ENCODE assay signal across 32 cellular contexts in the genomic region with DNA sequence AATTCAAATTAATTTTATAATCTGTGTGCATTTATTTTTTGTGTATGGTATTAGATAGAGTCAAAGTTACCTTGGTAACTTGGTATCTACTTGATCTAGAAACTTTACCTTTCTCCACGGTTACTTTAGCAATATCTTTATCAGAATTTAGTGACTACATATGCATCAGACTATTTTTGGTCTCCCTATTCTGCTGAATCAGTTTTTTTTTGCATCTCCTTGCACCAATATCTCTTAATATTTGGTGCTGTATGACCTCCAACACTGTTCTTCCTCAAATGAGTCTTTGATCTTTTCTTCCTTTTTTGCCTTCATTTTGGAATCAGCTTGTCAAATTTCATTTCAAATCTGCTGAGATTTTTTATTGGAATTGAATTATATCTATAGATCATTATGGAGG.
DNase-seq lines count a peak whose midpoint lies in the region; ATAC-seq, FAIRE-seq and TF ChIP-seq lines count a peak whose summit lies in the region.
"Had no signal": no experiment of that assay in that cellular context is flagged by ENCODE, and none has a peak within 500 bp of the region (broad histone marks: within the 10 kb centered on the region; RNA-seq: fewer than 3 reads in every experiment).

No MANE protein-coding gene starts in this region.

- no peak overlapping the region for H4K5ac ChIP-seq in IMR-90 (ENCODE audit: low read depth, low read length)

- intact Hi-C loops in HepG2 (cut with micrococcal nuclease; ENCODE audit: unreplicated experiment), result no loop called here
- intact Hi-C loops in right lobe of liver (cut with DNase I), result no loop called here
- intact Hi-C loops in IMR-90 (cut with micrococcal nuclease), result no loop called here

- H3K9me3 ChIP-seq in HepG2 (ENCODE audit: low read length) (peaks cover 93% of the 10 kb centered on the region), right lobe of liver (no peaks in the 10 kb centered on the region), A549 (no peaks in the 10 kb centered on the region; the same call in 2 of the 3 replicates), IMR-90 (ENCODE audit: control insufficient read depth, insufficient read depth, low read length) (peaks cover 3% of the 10 kb centered on the region)
- H3K9me3 ChIP-seq: BE2C; BLaER1; BLaER1 treated with 17β-estradiol and CSF1 and Interleukin-3, amounts not matched to agents 10 nM and 100 nM; Caco-2 had no signal

- H2BK120ac ChIP-seq in IMR-90 (ENCODE audit: low read depth, low read length), result no peak overlapping the region

- H2BK15ac ChIP-seq in IMR-90 (ENCODE audit: low read depth, low read length), result no peak overlapping the region

- H3K18ac ChIP-seq in IMR-90 (ENCODE audit: low read depth, low read length), result no peak overlapping the region

- H3K14ac ChIP-seq in IMR-90 (replicated peaks; ENCODE audit: low read depth, low read length), result no peak overlapping the region

- H3K79me2 ChIP-seq in HepG2 (ENCODE audit: insufficient read depth, low read length), result no peaks in the 10 kb centered on the region

- no peak for FAIRE-seq in HepG2 (lab: Jason Lieb, UNC)
- no peak for FAIRE-seq in A549 (lab: Jason Lieb, UNC)
- FAIRE-seq: A204.1, D721Med had no signal

- POLR2A ChIA-PET in HepG2 (lab: Yijun Ruan, JAX) (no interaction called here), A549 (lab: Yijun Ruan, JAX) (no interaction called here), IMR-90 (lab: Charles Lee; ENCODE audit: unreplicated experiment) (no interaction called here)

- no peak for ATAC-seq in HepG2
- ATAC-seq in right lobe of liver, result no peak
- no peak for ATAC-seq in A549
- no peak for ATAC-seq in IMR-90 (ENCODE audit: low read depth)
- ATAC-seq: CD8-positive, alpha-beta T cell had no signal

- H2AK5ac ChIP-seq in IMR-90 (ENCODE audit: low read depth, low read length), result no peak overlapping the region

- H3K4ac ChIP-seq in IMR-90 (ENCODE audit: low read depth, low read length), result no peak overlapping the region

- H3K79me1 ChIP-seq in IMR-90 (ENCODE audit: low read depth in 1 of 2, low read length in 2 of 2), result no peaks in the 10 kb centered on the region

- H3K27ac ChIP-seq in HepG2 (ENCODE audit: extremely low read length, insufficient read depth, low read length), result no peak overlapping the region
- no peak overlapping the region for H3K27ac ChIP-seq in right lobe of liver
- no peak overlapping the region for H3K27ac ChIP-seq in A549
- H3K27ac ChIP-seq in IMR-90 (ENCODE audit: insufficient read depth, low read length), result no peak overlapping the region
- H3K27ac ChIP-seq: 22Rv1; BLaER1; BLaER1 treated with 17β-estradiol and CSF1 and Interleukin-3, amounts not matched to agents 10 nM and 100 nM; C4-2B had no signal

- H3K56ac ChIP-seq in IMR-90 (ENCODE audit: extremely low read depth, insufficient read depth, low read length), result no peak overlapping the region

- in situ Hi-C loops in HepG2 (cut with HindIII; ENCODE audit: extremely low pct_ligation_motif_present, low pct_unique_long_range_greater_than_20kb) (no loop called here), IMR-90 (cut with MboI; ENCODE audit: low sequenced_read_pairs) (no loop called here)

- H2BK20ac ChIP-seq in IMR-90 (ENCODE audit: low read depth, low read length), result no peak overlapping the region

- BruUV-seq in HepG2 (replicated peaks; lab: Mats Ljungman, UMichigan) (no TSS peak), IMR-90 (replicated peaks; lab: Mats Ljungman, UMichigan) (no TSS peak)

- H3K4me3 ChIP-seq in HepG2 (replicated peaks in 1 of 3; ENCODE audit: insufficient read depth in 1 of 3, low read depth in 2 of 3, low read length in 3 of 3) (no peak overlapping the region), right lobe of liver (no peak overlapping the region), A549 (no peak overlapping the region), IMR-90 (ENCODE audit: insufficient read depth, low read depth, low read length) (no peak overlapping the region)
- H3K4me3 ChIP-seq: BLaER1; BLaER1 treated with 17β-estradiol and CSF1 and Interleukin-3, amounts not matched to agents 10 nM and 100 nM had no signal

- H3K23ac ChIP-seq in IMR-90 (ENCODE audit: low read depth, low read length), result no peak overlapping the region

- H3K4me2 ChIP-seq in HepG2 (ENCODE audit: low read depth, low read length) (no peak overlapping the region), A549 (no peak overlapping the region), IMR-90 (ENCODE audit: low read depth, low read length) (no peak overlapping the region)
- H3K4me2 ChIP-seq: BLaER1; BLaER1 treated with 17β-estradiol and CSF1 and Interleukin-3, amounts not matched to agents 10 nM and 100 nM had no signal

- no peak overlapping the region for H2AFZ ChIP-seq in HepG2 (ENCODE audit: low read length)
- no peak overlapping the region for H2AFZ ChIP-seq in IMR-90 (replicated peaks; ENCODE audit: low read length, poor library complexity)

- dilution Hi-C loops in IMR-90 (cut with HindIII; ENCODE audit: low sequenced_read_pairs, unreplicated experiment), result no loop called here

- H2AK9ac ChIP-seq in IMR-90 (replicated peaks; ENCODE audit: low read depth, low read length, poor library complexity), result no peak overlapping the region

- no peak for DNase-seq in HepG2 (ENCODE audit: low spot score)
- DNase-seq in right lobe of liver, result no peak
- no peak for DNase-seq in A549 (ENCODE audit: low read depth in 1 of 2, low spot score in 1 of 2)
- DNase-seq in IMR-90, result no peak
- no peak for DNase-seq in erythroblast (lab: John Stamatoyannopoulos, UW)
- DNase-seq in central memory CD4-positive, alpha-beta T cell, result no peak
- DNase-seq: 8988T; ACHN; AML-193; BE2C; C1 segment of cervical spinal cord; Caco-2; Calu3; CD4-positive, alpha-beta memory T cell; CD4-positive, alpha-beta T cell; CD4-positive, CD25-positive, alpha-beta regulatory T cell; CD8-positive, alpha-beta memory T cell; CD8-positive, alpha-beta T cell; COR-L47; DMS 273 treated with DMSO at 0.1 percent for 48 hours; DMS153; DMS53; DMS79; DMS79 treated with DMSO at 0.1 percent for 48 hours; DND-41; EL had no signal

- H3K9ac ChIP-seq in HepG2 (ENCODE audit: insufficient read depth, low read depth, low read length), result no peak overlapping the region
- H3K9ac ChIP-seq in IMR-90 (ENCODE audit: low read depth, low read length), result no peak overlapping the region
- H3K9ac ChIP-seq: BLaER1; BLaER1 treated with 17β-estradiol and CSF1 and Interleukin-3, amounts not matched to agents 10 nM and 100 nM had no signal

- H3K27me3 ChIP-seq in HepG2 (ENCODE audit: control insufficient read depth in 1 of 2, insufficient read depth in 2 of 2, low read length in 2 of 2), result no peaks in the 10 kb centered on the region
- no peaks in the 10 kb centered on the region for H3K27me3 ChIP-seq in right lobe of liver
- no peaks in the 10 kb centered on the region for H3K27me3 ChIP-seq in IMR-90 (ENCODE audit: control insufficient read depth, insufficient read depth, low read length)
- H3K27me3 ChIP-seq: BE2C; BLaER1; BLaER1 treated with 17β-estradiol and CSF1 and Interleukin-3, amounts not matched to agents 10 nM and 100 nM had no signal

- TF ChIP-seq POLR2A in HepG2 (IDR thresholded peaks at IDR 0.05; ENCODE audit: insufficient read depth in 1 of 2, low read depth in 2 of 2, low read length in 2 of 2) (no peak), right lobe of liver (IDR thresholded peaks at IDR 0.05) (no peak), A549 (IDR thresholded peaks at IDR 0.05; ENCODE audit: low read length) (no peak), IMR-90 (IDR thresholded peaks at IDR 0.05; ENCODE audit: low read depth, low read length) (no peak), erythroblast (IDR thresholded peaks at IDR 0.05; ENCODE audit: low read length) (no peak)

- 1% methylated on average over 1 of the region's 1 CpG for WGBS in HepG2 (ENCODE audit: low lambda C conversion rate)
- 26% methylated on average over 1 of the region's 1 CpG for WGBS in right lobe of liver (ENCODE audit: insufficient coverage, low coverage, low lambda C conversion rate, missing lambda C conversion rate)
- WGBS in A549 (ENCODE audit: missing lambda C conversion rate), result 3% methylated on average over 1 of the region's 1 CpG
- WGBS in IMR-90 (ENCODE audit: extremely low coverage in 2 of 2, insufficient read length in 1 of 2), 2 experiments, result no CpG with 5 or more reads among the region's 1 CpG

- TF ChIP-seq RAD21 in HepG2 (CRISPR knock-in tag; IDR thresholded peaks at IDR 0.05) (no peak), A549 (conservative IDR thresholded peaks at IDR 0.05 in 1 of 2, IDR thresholded peaks at IDR 0.05 in 1 of 2) (no peak), IMR-90 (IDR thresholded peaks at IDR 0.05; ENCODE audit: low read length) (no peak)

- H3K4me1 ChIP-seq in HepG2 (ENCODE audit: insufficient read depth, low read length), result no peaks in the 10 kb centered on the region
- no peaks in the 10 kb centered on the region for H3K4me1 ChIP-seq in right lobe of liver
- no peaks in the 10 kb centered on the region for H3K4me1 ChIP-seq in A549
- no peaks in the 10 kb centered on the region for H3K4me1 ChIP-seq in IMR-90 (ENCODE audit: control insufficient read depth, insufficient read depth, low read length)
- H3K4me1 ChIP-seq: BE2C; BLaER1; BLaER1 treated with 17β-estradiol and CSF1 and Interleukin-3, amounts not matched to agents 10 nM and 100 nM; Caco-2 had no signal

- H3K36me3 ChIP-seq in HepG2 (replicated peaks in 1 of 2; ENCODE audit: control insufficient read depth in 1 of 2, insufficient read depth in 2 of 2, low read length in 2 of 2) (no peaks in the 10 kb centered on the region), right lobe of liver (no peaks in the 10 kb centered on the region), IMR-90 (ENCODE audit: control insufficient read depth, insufficient read depth, low read length) (no peaks in the 10 kb centered on the region)
- H3K36me3 ChIP-seq: BE2C; BLaER1; BLaER1 treated with 17β-estradiol and CSF1 and Interleukin-3, amounts not matched to agents 10 nM and 100 nM had no signal

- CTCF ChIA-PET in HepG2 (lab: Yijun Ruan, JAX; ENCODE audit: low intra/inter-chr PET ratio, low total read pairs), result no interaction called here
- CTCF ChIA-PET in A549 (lab: Yijun Ruan, JAX), result no interaction called here
- CTCF ChIA-PET in IMR-90 (lab: Yijun Ruan, JAX), result no interaction called here

- no peak for TF ChIP-seq CTCF in HepG2 (CRISPR knock-in tag; IDR thresholded peaks at IDR 0.05)
- no peak for TF ChIP-seq CTCF in right lobe of liver (IDR thresholded peaks at IDR 0.05)
- TF ChIP-seq CTCF in A549 (IDR thresholded peaks at IDR 0.05), result no peak
- no peak for TF ChIP-seq CTCF in IMR-90 (conservative IDR thresholded peaks at IDR 0.05; ENCODE audit: low read depth, low read length)

- TF ChIP-seq EP300 in HepG2 (IDR thresholded peaks at IDR 0.05; ENCODE audit: low read depth in 2 of 2, low read length in 2 of 2) (no peak), HepG2 (CRISPR knock-in tag; IDR thresholded peaks at IDR 0.05; ENCODE audit: borderline replicate concordance) (no peak), A549 (IDR thresholded peaks at IDR 0.05) (no peak)

- no peaks in the 10 kb centered on the region for H4K20me1 ChIP-seq in HepG2 (ENCODE audit: insufficient read depth, low read length)
- no peaks in the 10 kb centered on the region for H4K20me1 ChIP-seq in IMR-90 (ENCODE audit: insufficient read depth, low read length)
- H4K20me1 ChIP-seq: BLaER1; BLaER1 treated with 17β-estradiol and CSF1 and Interleukin-3, amounts not matched to agents 10 nM and 100 nM had no signal

- H3K9me1 ChIP-seq in IMR-90 (ENCODE audit: insufficient read depth, low read length), result no peaks in the 10 kb centered on the region

- no peak overlapping the region for H4K8ac ChIP-seq in IMR-90 (ENCODE audit: low read depth in 2 of 2, low read length in 2 of 2)

- no peak overlapping the region for H4K91ac ChIP-seq in IMR-90 (ENCODE audit: insufficient read depth, low read depth, low read length)

- H2BK5ac ChIP-seq in IMR-90 (ENCODE audit: low read depth, low read length, poor library complexity, severe bottlenecking), result no peak overlapping the region
